In the genomic region with DNA sequence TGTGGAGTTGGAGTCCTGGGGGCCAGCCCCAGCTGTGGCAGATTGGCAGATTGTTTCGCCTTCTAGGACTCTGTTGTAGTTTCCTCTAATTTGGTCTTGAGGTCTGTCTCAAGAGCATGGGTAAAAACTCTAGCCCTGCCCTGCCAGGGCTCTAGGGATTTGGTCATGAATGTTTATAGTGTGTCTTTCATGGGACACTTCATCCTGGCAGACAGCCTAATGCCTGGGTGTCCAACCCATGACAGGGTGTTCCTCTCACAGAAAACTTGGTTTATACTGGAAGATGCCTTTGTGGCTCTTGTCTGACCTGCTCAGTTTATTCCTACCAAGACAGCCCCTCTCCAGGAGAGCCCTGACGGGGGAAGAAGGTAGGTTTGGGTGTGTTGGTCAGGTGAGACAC, we compare ENCODE assay signal across 33 cellular contexts.
"Had no signal": no experiment of that assay in that cellular context is flagged by ENCODE, and none has a peak within 500 bp of the region (broad histone marks: within the 10 kb centered on the region; RNA-seq: fewer than 3 reads in every experiment).

No MANE protein-coding gene starts in this region.

- H3K4me3 ChIP-seq: MG63 had no signal

- H3K9me3 ChIP-seq: MG63 had no signal

- H3K27ac ChIP-seq: VCaP had no signal

- DNase-seq: activated B cell treated with CpG ODN at 0.5 μM for 24 hours; activated CD4-positive, alpha-beta memory T cell treated with anti-CD3 and anti-CD28 coated beads for 36 hours; activated CD4-positive, alpha-beta T cell treated with anti-CD3 and anti-CD28 coated beads for 4 hours; activated CD4-positive, alpha-beta T cell treated with anti-CD3 and anti-CD28 coated beads, Interleukin-2, amount 50 U/mL, for 1 hour; activated CD4-positive, CD25-positive, alpha-beta regulatory T cell treated with anti-CD3 and anti-CD28 coated beads, Interleukin-2, amount 50 U/mL, for 72 hours; activated CD8-positive, alpha-beta memory T cell treated with anti-CD3 and anti-CD28 coated beads, Interleukin-2, amount 50 U/mL, for 4 hours; activated gamma-delta T cell treated with Interleukin-2 at 50 U/mL for 16 hours; activated naive CD4-positive, alpha-beta T cell treated with anti-CD3 and anti-CD28 coated beads for 36 hours; activated T-cell treated with anti-CD3 and anti-CD28 coated beads for 4 hours; activated T-cell treated with anti-CD3 and anti-CD28 coated beads, Interleukin-2, amount 50 U/mL, for 4 hours; anterior cingulate cortex; central memory CD4-positive, alpha-beta T cell; Kasumi-1; KG1; MG63; NCI-H1092; NCI-H1436 treated with DMSO at 0.1 percent for 48 hours; NCI-H1694 treated with DMSO at 0.1 percent for 48 hours; NCI-H2029; NCI-H345; NCI-H524 treated with DMSO at 0.1 percent for 48 hours; NCI-H748 treated with DMSO at 0.1 percent for 48 hours; NK-92 treated with Interleukin-12 subunit alpha and Interleukin-12 subunit beta, amount 100 ng/mL, for 24 hours; Right ventricle myocardium superior; SW 1271; T-helper 1 cell; T-helper 2 cell; T-helper 9 cell had no signal

- H3K27me3 ChIP-seq: MG63 had no signal

- H3K36me3 Mint-ChIP-seq: brain had no signal

- H3K4me3 Mint-ChIP-seq: activated B cell treated with CpG ODN at 0.5 μM for 24 hours; activated CD4-positive, alpha-beta memory T cell treated with anti-CD3 and anti-CD28 coated beads for 36 hours; activated naive CD4-positive, alpha-beta T cell treated with anti-CD3 and anti-CD28 coated beads for 36 hours; activated T-cell treated with anti-CD3 and anti-CD28 coated beads, Interleukin-2, amount 50 U/mL, for 4 hours; activated T-helper 1 cell treated with anti-CD3 and anti-CD28 coated beads, Interleukin-12 subunit alpha, Interleukin-12 subunit beta, Interleukin-2, Interleukin-4 antibody, amounts not matched to agents 30 ng/mL and 10 ng/mL and 1 ng/mL, durations not matched to agents 14 hours and 24 hours and 36 hours; brain had no signal

- H3K36me3 ChIP-seq: MG63 had no signal

- FAIRE-seq: bronchial epithelial cell had no signal

- H3K4me1 Mint-ChIP-seq: activated B cell treated with CpG ODN at 0.5 μM for 24 hours had no signal

- H3K27ac Mint-ChIP-seq: activated B cell treated with CpG ODN at 0.5 μM for 24 hours; activated CD4-positive, alpha-beta memory T cell treated with anti-CD3 and anti-CD28 coated beads for 36 hours; activated naive CD4-positive, alpha-beta T cell treated with anti-CD3 and anti-CD28 coated beads for 36 hours; activated naive CD4-positive, alpha-beta T cell treated with anti-CD3 and anti-CD28 coated beads, Interleukin-2, amount 50 U/mL, for 72 hours; activated T-helper 1 cell treated with anti-CD3 and anti-CD28 coated beads, Interleukin-12 subunit alpha, Interleukin-12 subunit beta, Interleukin-2, Interleukin-4 antibody, amounts not matched to agents 30 ng/mL and 10 ng/mL and 1 ng/mL, durations not matched to agents 14 hours and 24 hours and 36 hours; brain had no signal
